In genomic region chr7:139118234-139118802, GRCh38 we compare ENCODE assay signal across 8 cellular contexts. TPM values are rescaled to one million over a fixed set of nuclear protein-coding genes. Genes with fewer than 3 reads are reported as not detected.
A peak's percentile ranks its signal among the peaks of the same experiment; 100 is the strongest.
DNase-seq lines count a peak whose midpoint lies in the region; ATAC-seq and TF ChIP-seq lines count a peak whose summit lies in the region.

No MANE protein-coding gene starts in this region.

- no peaks in the 10 kb centered on the region for H3K27me3 Mint-ChIP-seq in IgD-negative memory B cell
- no peaks in the 10 kb centered on the region for H3K27me3 Mint-ChIP-seq in activated naive CD8-positive, alpha-beta T cell treated with anti-CD3 and anti-CD28 coated beads, Interleukin-2, amount 50 U/mL, for 24 hours
- peaks cover 2% of the 10 kb centered on the region for H3K27me3 Mint-ChIP-seq in neural progenitor cell (ENCODE audit: insufficient read depth, low read depth)
- H3K27me3 Mint-ChIP-seq in endothelial cell (ENCODE audit: unreplicated experiment), result no peaks in the 10 kb centered on the region

- H3K79me2 ChIP-seq in neural progenitor cell (ENCODE audit: low read depth), result no peaks in the 10 kb centered on the region

- no peaks in the 10 kb centered on the region for H3F3A ChIP-seq in neural progenitor cell (ENCODE audit: low read depth)

- TF ChIP-seq CTCF in neural progenitor cell (IDR thresholded peaks at IDR 0.05) (no peak), endothelial cell (IDR thresholded peaks at IDR 0.05; ENCODE audit: unreplicated experiment) (no peak)

- H3K36me3 Mint-ChIP-seq in IgD-negative memory B cell (peaks cover 3% of the 10 kb centered on the region), neural progenitor cell (no peaks in the 10 kb centered on the region), endothelial cell (ENCODE audit: low read depth, unreplicated experiment) (no peaks in the 10 kb centered on the region)
- H3K36me3 Mint-ChIP-seq in activated naive CD8-positive, alpha-beta T cell treated with anti-CD3 and anti-CD28 coated beads, Interleukin-2, amount 50 U/mL, for 24 hours (ENCODE audit: low read depth), result no peaks in the 10 kb centered on the region

- H4K20me1 ChIP-seq in neural progenitor cell (ENCODE audit: low read depth), result no peaks in the 10 kb centered on the region

- no peak for TF ChIP-seq POLR2A in GM18505 (IDR thresholded peaks at IDR 0.05; ENCODE audit: borderline replicate concordance, extremely low read depth, insufficient read depth, insufficient read length)

- H3K4me3 Mint-ChIP-seq in IgD-negative memory B cell, result peak overlapping the region in 2 of 4 donors; percentile 83 to 91
- H3K4me3 Mint-ChIP-seq in activated naive CD8-positive, alpha-beta T cell treated with anti-CD3 and anti-CD28 coated beads, Interleukin-2, amount 50 U/mL, for 24 hours, result peak overlapping the region; percentile 67
- H3K4me3 Mint-ChIP-seq in neural progenitor cell, result no peak overlapping the region
- no peak overlapping the region for H3K4me3 Mint-ChIP-seq in endothelial cell (ENCODE audit: unreplicated experiment)

- H3K4me1 Mint-ChIP-seq in IgD-negative memory B cell (peaks cover 12 to 22% (median 17%) of the 10 kb centered on the region in 3 donors), neural progenitor cell (no peaks in the 10 kb centered on the region), endothelial cell (ENCODE audit: unreplicated experiment) (no peaks in the 10 kb centered on the region)
- H3K4me1 Mint-ChIP-seq in activated naive CD8-positive, alpha-beta T cell treated with anti-CD3 and anti-CD28 coated beads, Interleukin-2, amount 50 U/mL, for 24 hours, result peaks cover 25% of the 10 kb centered on the region

- H3K36me3 ChIP-seq in neural progenitor cell, result no peaks in the 10 kb centered on the region

- no peak for DNase-seq in activated naive CD8-positive, alpha-beta T cell treated with anti-CD3 and anti-CD28 coated beads, Interleukin-2, amount 50 U/mL, for 24 hours
- no peak for DNase-seq in neural progenitor cell (ENCODE audit: low spot score)
- DNase-seq in endothelial cell (ENCODE audit: low spot score), result no peak
- no peak for DNase-seq in NCI-H146 (lab: John Stamatoyannopoulos, UW)
- no peak for DNase-seq in SHP77 treated with DMSO at 0.1 percent for 48 hours (lab: John Stamatoyannopoulos, UW)

- H3K4me2 ChIP-seq in neural progenitor cell, result no peak overlapping the region

- H3K9me3 Mint-ChIP-seq in IgD-negative memory B cell, result no peaks in the 10 kb centered on the region
- H3K9me3 Mint-ChIP-seq in activated naive CD8-positive, alpha-beta T cell treated with anti-CD3 and anti-CD28 coated beads, Interleukin-2, amount 50 U/mL, for 24 hours, result no peaks in the 10 kb centered on the region
- no peaks in the 10 kb centered on the region for H3K9me3 Mint-ChIP-seq in neural progenitor cell
- no peaks in the 10 kb centered on the region for H3K9me3 Mint-ChIP-seq in endothelial cell (ENCODE audit: unreplicated experiment)

- no peak overlapping the region for H3K27ac ChIP-seq in neural progenitor cell

- peak; percentile 65 for ATAC-seq in GM18505 (IDR thresholded peaks at IDR 0.05; ENCODE audit: unreplicated experiment)
- peak; percentile 68 for ATAC-seq in GM21786 (IDR thresholded peaks at IDR 0.05; ENCODE audit: unreplicated experiment)
- ATAC-seq in activated naive CD8-positive, alpha-beta T cell treated with anti-CD3 and anti-CD28 coated beads, Interleukin-2, amount 50 U/mL, for 24 hours, result peak; percentile 84

- H3K9ac ChIP-seq in neural progenitor cell, result no peak overlapping the region

- H3K27ac Mint-ChIP-seq in IgD-negative memory B cell (peak overlapping the region; percentile 51 to 96 (median 92)), neural progenitor cell (no peak overlapping the region), endothelial cell (ENCODE audit: unreplicated experiment) (no peak overlapping the region)
- H3K27ac Mint-ChIP-seq in activated naive CD8-positive, alpha-beta T cell treated with anti-CD3 and anti-CD28 coated beads, Interleukin-2, amount 50 U/mL, for 24 hours, result peak overlapping the region; percentile 57

- no peaks in the 10 kb centered on the region for H3K9me3 ChIP-seq in neural progenitor cell (ENCODE audit: low read depth)

- no peaks in the 10 kb centered on the region for H3K27me3 ChIP-seq in neural progenitor cell

- no peaks in the 10 kb centered on the region for H3K4me1 ChIP-seq in neural progenitor cell

- no peak overlapping the region for H3K4me3 ChIP-seq in neural progenitor cell

- peak overlapping the region; percentile 42 for H2AFZ ChIP-seq in neural progenitor cell (replicated peaks)

RNA-seq across cellular contexts. Expression of gene ZC3HAV1, which starts 8.8 kb away (rescaled TPM):
- 93.1 TPM for polyA plus RNA-seq in IgD-negative memory B cell
- 9.7 and 11.0 TPM in 2 replicates for total RNA-seq in neural progenitor cell (ENCODE audit: low replicate concordance)
- total RNA-seq in endothelial cell (ENCODE audit: unreplicated experiment), result 50.7 TPM

Comparison
In these comparisons a context has a peak if more than half of its experiments do, and no peak if none do; other contexts are left out.
1. H3K27ac Mint-ChIP-seq: peak in IgD-negative memory B cell (3 of 3) and activated naive CD8-positive, alpha-beta T cell treated with anti-CD3 and anti-CD28 coated beads, Interleukin-2, amount 50 U/mL, for 24 hours (single experiment); none in neural progenitor cell (single experiment) and endothelial cell (single experiment).
2. Peak in every context shown above with its lines, with median percentiles within 50 percentile points of each other: ATAC-seq.